Comparison of ENCODE assay signal across 26 cellular contexts in the genomic region with DNA sequence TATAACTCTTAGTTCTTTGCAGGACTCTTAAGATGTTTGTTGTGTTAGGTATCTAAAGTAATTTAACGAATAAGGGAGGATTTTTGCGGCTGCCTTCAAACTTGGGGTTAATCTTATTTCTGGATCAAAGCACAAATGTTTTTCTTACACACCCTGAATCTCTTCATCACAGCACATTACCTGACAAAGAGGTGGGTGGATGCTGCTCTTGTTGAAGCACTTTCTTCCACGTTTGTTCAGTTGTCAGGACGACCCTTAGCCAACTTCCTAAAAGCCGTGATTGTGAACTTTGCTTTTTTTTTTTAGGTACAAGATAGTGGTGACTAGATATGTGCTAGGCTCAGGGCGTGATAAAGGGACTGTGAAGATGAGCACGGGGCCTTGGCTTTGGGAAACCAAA.
"Had no signal": no experiment of that assay in that cellular context is flagged by ENCODE, and none has a peak within 500 bp of the region (broad histone marks: within the 10 kb centered on the region; RNA-seq: fewer than 3 reads in every experiment).

No MANE protein-coding gene starts in this region.

- H3K4me3 ChIP-seq: left lung, lung, ovary, skin epidermis, suprapubic skin, thoracic aorta, tibial artery, upper lobe of right lung had no signal

- H3K9me3 Mint-ChIP-seq: immature natural killer cell; mesothelial cell of epicardium; naive B cell; natural killer cell; stimulated activated effector memory CD8-positive, alpha-beta T cell treated with anti-CD3 and anti-CD28 coated beads, Interleukin-12 subunit alpha, Interleukin-12 subunit beta, amount 100 ng/mL, for 72 hours; stimulated activated naive CD8-positive, alpha-beta T cell treated with anti-CD3 and anti-CD28 coated beads, Interleukin-15, Interleukin-2, amounts not matched to agents 100 ng/mL and 50 ng/mL, for 24 hours had no signal

- FAIRE-seq: islet of Langerhans, kidney, urothelium cell line had no signal

- H3K9me3 ChIP-seq: left lung, ovary, suprapubic skin, thoracic aorta, tibial artery, upper lobe of right lung had no signal

- DNase-seq: hypothalamus; immature natural killer cell; kidney; left colon; left lung; mesendoderm; naive B cell; natural killer cell; ovary; right cardiac atrium; stimulated activated CD4-positive, alpha-beta T cell treated with anti-CD3 and anti-CD28 coated beads, Interleukin-4, amount 100 ng/mL, for 24 hours; stimulated activated naive CD4-positive, alpha-beta T cell; tibial artery; trophoblast cell; upper lobe of right lung had no signal

- H3K27ac ChIP-seq: left lung, ovary, suprapubic skin, thoracic aorta, tibial artery, upper lobe of right lung had no signal

- H3K4me1 ChIP-seq: left lung, suprapubic skin, tibial artery had no signal

- H3K27me3 ChIP-seq: left lung, ovary, suprapubic skin, tibial artery, upper lobe of right lung had no signal

- H3K36me3 ChIP-seq: ovary had no signal

- H3K27ac Mint-ChIP-seq: immature natural killer cell; natural killer cell; progenitor cell of endocrine pancreas; stimulated activated effector memory CD8-positive, alpha-beta T cell treated with anti-CD3 and anti-CD28 coated beads, Interleukin-12 subunit alpha, Interleukin-12 subunit beta, amount 100 ng/mL, for 72 hours; stimulated activated naive CD8-positive, alpha-beta T cell treated with anti-CD3 and anti-CD28 coated beads, Interleukin-15, Interleukin-2, amounts not matched to agents 100 ng/mL and 50 ng/mL, for 24 hours had no signal

- ATAC-seq: left colon; left lung; natural killer cell; right cardiac atrium; sciatic nerve; stimulated activated effector memory CD8-positive, alpha-beta T cell treated with anti-CD3 and anti-CD28 coated beads, Interleukin-12 subunit alpha, Interleukin-12 subunit beta, amount 100 ng/mL, for 72 hours; upper lobe of right lung had no signal

- H3K4me1 Mint-ChIP-seq: immature natural killer cell, naive B cell had no signal

- H3K27me3 Mint-ChIP-seq: naive B cell; progenitor cell of endocrine pancreas; stimulated activated naive CD8-positive, alpha-beta T cell treated with anti-CD3 and anti-CD28 coated beads, Interleukin-15, Interleukin-2, amounts not matched to agents 100 ng/mL and 50 ng/mL, for 24 hours had no signal

- H3K4me3 Mint-ChIP-seq: immature natural killer cell; mesothelial cell of epicardium; naive B cell; natural killer cell; stimulated activated effector memory CD8-positive, alpha-beta T cell treated with anti-CD3 and anti-CD28 coated beads, Interleukin-12 subunit alpha, Interleukin-12 subunit beta, amount 100 ng/mL, for 72 hours; stimulated activated naive CD8-positive, alpha-beta T cell treated with anti-CD3 and anti-CD28 coated beads, Interleukin-15, Interleukin-2, amounts not matched to agents 100 ng/mL and 50 ng/mL, for 24 hours had no signal
